Comparison of ENCODE assay signal across 23 cellular contexts in genomic region chr9:28610339-28610738, GRCh38.
DNase-seq lines count a peak whose midpoint lies in the region; ATAC-seq, FAIRE-seq and TF ChIP-seq lines count a peak whose summit lies in the region.
"Had no signal": no experiment of that assay in that cellular context is flagged by ENCODE, and none has a peak within 500 bp of the region (broad histone marks: within the 10 kb centered on the region; RNA-seq: fewer than 3 reads in every experiment).

No MANE protein-coding gene starts in this region.

- no peak overlapping the region for H3K4me3 Mint-ChIP-seq in GM23338
- no peak overlapping the region for H3K4me3 Mint-ChIP-seq in H9
- H3K4me3 Mint-ChIP-seq in WTC11: no peak overlapping the region
- no peak overlapping the region for H3K4me3 Mint-ChIP-seq in mesothelial cell of epicardium
- H3K4me3 Mint-ChIP-seq: B cell; CD4-positive, alpha-beta T cell; CD8-positive, alpha-beta T cell had no signal

- H3K27ac Mint-ChIP-seq in GM23338 (0 out of 2 replicates have a peak overlapping the region, but pooled peaks have one; percentile 13), H9 (peak overlapping the region in 2 of 3 experiments; percentile 13 to 45; a peak in 1 of 7 replicates), WTC11 (no peak overlapping the region), mesothelial cell of epicardium (no peak overlapping the region)
- H3K27ac Mint-ChIP-seq: B cell; CD4-positive, alpha-beta T cell; CD8-positive, alpha-beta T cell had no signal

- H3K36me3 Mint-ChIP-seq in GM23338 (ENCODE audit: low read depth): no peaks in the 10 kb centered on the region
- no peaks in the 10 kb centered on the region for H3K36me3 Mint-ChIP-seq in H9 (ENCODE audit: insufficient read depth in 1 of 3, low read depth in 3 of 3)
- no peaks in the 10 kb centered on the region for H3K36me3 Mint-ChIP-seq in WTC11
- H3K36me3 Mint-ChIP-seq in mesothelial cell of epicardium: no peaks in the 10 kb centered on the region
- H3K36me3 Mint-ChIP-seq: CD8-positive, alpha-beta T cell had no signal

- H3K4me2 ChIP-seq in GM23338 (no peak overlapping the region), H9 (ENCODE audit: insufficient read depth, insufficient read length, low read length) (no peak overlapping the region)
- H3K4me2 ChIP-seq: A549; BLaER1 treated with 17β-estradiol and CSF1 and Interleukin-3, amounts not matched to agents 10 nM and 100 nM had no signal

- H3K4me1 ChIP-seq in GM23338 (ENCODE audit: insufficient read depth) (peaks cover 9% of the 10 kb centered on the region; the same call in 1 of the 2 replicates), H9 (ENCODE audit: insufficient read depth, low read length) (peaks cover 2% of the 10 kb centered on the region; the same call in 1 of the 2 replicates)
- H3K4me1 ChIP-seq: A549; BLaER1 treated with 17β-estradiol and CSF1 and Interleukin-3, amounts not matched to agents 10 nM and 100 nM; Caco-2 had no signal

- no peak overlapping the region for H2BK20ac ChIP-seq in H9 (ENCODE audit: low read depth, low read length, poor library complexity, severe bottlenecking)

- peak; percentile 30 for FAIRE-seq in urothelium cell line (lab: Jason Lieb, UNC)
- FAIRE-seq: A549, D721Med, GM12878, GM12892, GM18507 had no signal

- peak; percentile 51 for DNase-seq in GM23338 (ENCODE audit: low spot score)
- DNase-seq in H9: no peak
- DNase-seq in WTC11 (ENCODE audit: low spot score): no peak
- DNase-seq in urothelium cell line (ENCODE audit: low spot score): no peak
- DNase-seq in EL: no peak
- no peak for DNase-seq in mesothelial cell of epicardium (ENCODE audit: low spot score in 2 of 2, unreplicated experiment in 2 of 2)
- DNase-seq: AML-193; Caco-2; Calu3; CD4-positive, alpha-beta T cell; CD8-positive, alpha-beta T cell; DMS79 treated with DMSO at 0.1 percent for 48 hours; GDM1 had no signal

- H3K27ac ChIP-seq in GM23338 (ENCODE audit: low read depth) (no peak overlapping the region), H9 (ENCODE audit: insufficient read length, low read depth, low read length) (no peak overlapping the region)
- H3K27ac ChIP-seq: 22Rv1; A549; BLaER1 treated with 17β-estradiol and CSF1 and Interleukin-3, amounts not matched to agents 10 nM and 100 nM; C4-2B had no signal

- H3T11ph ChIP-seq in H9 (ENCODE audit: low read length): no peak overlapping the region

- no peak overlapping the region for H2BK12ac ChIP-seq in H9 (ENCODE audit: insufficient read length, low read depth, low read length)

- no peaks in the 10 kb centered on the region for H3K23me2 ChIP-seq in H9 (ENCODE audit: insufficient read length, low read depth, low read length, poor library complexity, severe bottlenecking)

- H3K27me3 Mint-ChIP-seq in GM23338 (ENCODE audit: insufficient read depth, low read depth, poor library complexity) (peaks cover 2% of the 10 kb centered on the region), H9 (ENCODE audit: low read depth) (no peaks in the 10 kb centered on the region), WTC11 (ENCODE audit: low read depth) (no peaks in the 10 kb centered on the region), mesothelial cell of epicardium (ENCODE audit: low read depth) (peaks cover 2% of the 10 kb centered on the region)
- H3K27me3 Mint-ChIP-seq: B cell; CD4-positive, alpha-beta T cell had no signal

- POLR2A ChIA-PET in WTC11 (lab: Charles Lee): no interaction called here

- no CpG with 5 or more reads among the region's 3 CpGs for WGBS in H9 (ENCODE audit: extremely low coverage, insufficient read length, low lambda C conversion rate)

- H3K23ac ChIP-seq in H9 (ENCODE audit: insufficient read length, low read depth, low read length): no peak overlapping the region

- no peak overlapping the region for H2BK120ac ChIP-seq in H9 (ENCODE audit: low read depth, low read length, poor library complexity, severe bottlenecking)

- H3K4me3 ChIP-seq in GM23338: no peak overlapping the region
- H3K4me3 ChIP-seq: A549; BLaER1 treated with 17β-estradiol and CSF1 and Interleukin-3, amounts not matched to agents 10 nM and 100 nM; GM12878 had no signal

- no peaks in the 10 kb centered on the region for H3K36me3 ChIP-seq in GM23338 (ENCODE audit: insufficient read depth)
- H3K36me3 ChIP-seq: BLaER1 treated with 17β-estradiol and CSF1 and Interleukin-3, amounts not matched to agents 10 nM and 100 nM had no signal

- no peak overlapping the region for H2BK15ac ChIP-seq in H9 (ENCODE audit: low read depth, low read length)

- ATAC-seq in GM23338: peak; percentile 73
- peak; percentile 48; the same call in 1 of the 2 replicates for ATAC-seq in WTC11
- ATAC-seq in GM19328 (IDR thresholded peaks at IDR 0.05; ENCODE audit: unreplicated experiment): no peak
- ATAC-seq: A549; CD8-positive, alpha-beta T cell; GM12878 had no signal

- no peak overlapping the region for H4K5ac ChIP-seq in H9 (ENCODE audit: insufficient read length, low read depth, low read length)

- H3K14ac ChIP-seq in H9 (ENCODE audit: insufficient read depth, low read length): no peak overlapping the region

- H3K4me1 Mint-ChIP-seq in GM23338 (peaks cover 12% of the 10 kb centered on the region), H9 (peaks cover 6% of the 10 kb centered on the region in 2 experiments), WTC11 (peaks cover 6% of the 10 kb centered on the region), mesothelial cell of epicardium (no peaks in the 10 kb centered on the region)
- H3K4me1 Mint-ChIP-seq: B cell had no signal

- H4K91ac ChIP-seq in H9 (ENCODE audit: insufficient read length, low read depth, low read length): no peak overlapping the region

- H3K9me2 ChIP-seq in GM23338 (ENCODE audit: insufficient read depth): no peaks in the 10 kb centered on the region

- no peak overlapping the region for H2AK5ac ChIP-seq in H9 (ENCODE audit: insufficient read length, low read length)

- H3K9me3 Mint-ChIP-seq in GM23338: no peaks in the 10 kb centered on the region
- H3K9me3 Mint-ChIP-seq in H9: no peaks in the 10 kb centered on the region
- H3K9me3 Mint-ChIP-seq in WTC11: no peaks in the 10 kb centered on the region
- H3K9me3 Mint-ChIP-seq in mesothelial cell of epicardium: no peaks in the 10 kb centered on the region

- no peaks in the 10 kb centered on the region for H3F3A ChIP-seq in GM23338 (replicated peaks; ENCODE audit: low read depth)

- no peaks in the 10 kb centered on the region for H3K27me3 ChIP-seq in GM23338 (ENCODE audit: insufficient read depth)
- no peaks in the 10 kb centered on the region for H3K27me3 ChIP-seq in H9 (ENCODE audit: insufficient read depth, low read length)
- H3K27me3 ChIP-seq: BLaER1 treated with 17β-estradiol and CSF1 and Interleukin-3, amounts not matched to agents 10 nM and 100 nM had no signal

- no peaks in the 10 kb centered on the region for H3K9me3 ChIP-seq in H9 (ENCODE audit: control insufficient read depth, low read depth, low read length)
- H3K9me3 ChIP-seq: A549; BLaER1 treated with 17β-estradiol and CSF1 and Interleukin-3, amounts not matched to agents 10 nM and 100 nM; Caco-2 had no signal

- H3K79me2 ChIP-seq in GM23338 (replicated peaks; ENCODE audit: insufficient read depth): no peaks in the 10 kb centered on the region
- H3K79me2 ChIP-seq in H9 (ENCODE audit: insufficient read depth, low read length): no peaks in the 10 kb centered on the region

- no peak overlapping the region for H3K4ac ChIP-seq in H9 (ENCODE audit: low read depth, low read length)

- no peaks in the 10 kb centered on the region for H4K20me1 ChIP-seq in GM23338 (replicated peaks; ENCODE audit: insufficient read depth)
- no peaks in the 10 kb centered on the region for H4K20me1 ChIP-seq in H9 (ENCODE audit: control insufficient read depth, insufficient read depth, insufficient read length)
- H4K20me1 ChIP-seq: BLaER1 treated with 17β-estradiol and CSF1 and Interleukin-3, amounts not matched to agents 10 nM and 100 nM had no signal

- H3K9ac ChIP-seq in H9 (ENCODE audit: extremely low read depth, insufficient read length, low read length): no peak overlapping the region
- H3K9ac ChIP-seq: BLaER1 treated with 17β-estradiol and CSF1 and Interleukin-3, amounts not matched to agents 10 nM and 100 nM had no signal

- CTCF ChIA-PET in WTC11 (lab: Charles Lee): no interaction called here

- no peak overlapping the region for H3K18ac ChIP-seq in H9 (ENCODE audit: insufficient read length, low read depth, low read length)

- no peaks in the 10 kb centered on the region for H3K79me1 ChIP-seq in H9 (ENCODE audit: insufficient read depth, low read depth, low read length, poor library complexity, severe bottlenecking)

- no peak overlapping the region for H3K56ac ChIP-seq in H9 (ENCODE audit: insufficient read length, low read depth, low read length)

- no peak overlapping the region for H2BK5ac ChIP-seq in H9 (ENCODE audit: insufficient read length, low read length)

- no peak overlapping the region for H2AFZ ChIP-seq in GM23338
- H2AFZ ChIP-seq in H9 (ENCODE audit: low read length): no peak overlapping the region

- no peak overlapping the region for H4K8ac ChIP-seq in H9 (replicated peaks; ENCODE audit: insufficient read length, low read depth, low read length)

- TF ChIP-seq CTCF in GM23338 (conservative IDR thresholded peaks at IDR 0.05; ENCODE audit: low read depth in 2 of 2) (no peak), H9 (conservative IDR thresholded peaks at IDR 0.05) (no peak), WTC11 (IDR thresholded peaks at IDR 0.05) (no peak), mesothelial cell of epicardium (IDR thresholded peaks at IDR 0.05; ENCODE audit: unreplicated experiment) (no peak)

TF ChIP-seq in WTC11, 78 proteins besides CTCF, POLR2A, EP300 and RAD21 (continues in another document):
- TF ChIP-seq NR3C1 (CRISPR knock-in tag; conservative IDR thresholded peaks at IDR 0.05; ENCODE audit: low read depth) (no peak), TEAD1 (CRISPR knock-in tag; IDR thresholded peaks at IDR 0.05) (no peak), NFYB (CRISPR knock-in tag; conservative IDR thresholded peaks at IDR 0.05; ENCODE audit: low read depth) (no peak)

Comparison
In these comparisons a context has a peak if more than half of its experiments do, and no peak if none do; other contexts are left out.
1. H3K27ac Mint-ChIP-seq: peak in GM23338 (single experiment) and H9 (2 of 3); none in WTC11 (single experiment) and mesothelial cell of epicardium (single experiment).